Comparison of ENCODE assay signal across 8 cellular contexts in the genomic region with DNA sequence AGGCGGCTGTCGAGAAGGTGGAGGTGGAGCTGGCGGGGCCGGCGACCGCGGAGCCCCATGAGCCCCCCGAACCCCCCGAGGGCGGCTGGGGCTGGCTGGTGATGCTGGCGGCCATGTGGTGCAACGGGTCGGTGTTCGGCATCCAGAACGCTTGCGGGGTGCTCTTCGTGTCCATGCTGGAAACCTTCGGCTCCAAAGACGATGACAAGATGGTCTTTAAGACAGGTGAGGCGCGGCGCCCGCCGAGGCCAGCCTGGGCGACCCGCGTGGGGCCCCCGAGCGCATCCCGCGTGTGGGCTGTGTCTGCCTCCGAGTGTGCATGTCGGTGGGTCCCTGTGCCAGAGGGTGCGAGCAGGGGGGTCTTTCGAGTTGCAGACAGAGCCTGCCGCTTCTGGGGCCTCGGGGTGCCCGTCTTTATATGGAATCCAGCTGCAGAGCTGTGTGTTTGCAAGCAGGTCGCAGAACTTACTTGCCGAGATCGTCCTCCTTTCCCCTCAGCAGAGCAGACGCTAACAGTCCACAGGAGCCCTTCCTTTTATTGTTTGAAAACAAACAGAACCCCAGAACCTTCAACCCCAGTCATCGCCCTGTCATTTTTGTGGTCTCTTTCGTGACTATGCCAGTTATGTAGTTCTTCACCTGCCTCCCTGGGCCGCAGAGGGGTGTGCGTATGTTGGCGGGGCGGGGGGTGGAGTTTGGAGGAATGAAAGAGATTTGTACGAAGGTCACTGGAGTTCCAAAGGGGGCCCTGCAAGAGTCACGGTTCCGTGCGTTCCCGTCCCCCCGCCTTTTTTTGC. TPM values are rescaled to one million over a fixed set of nuclear protein-coding genes. Genes with fewer than 3 reads are reported as not detected.
DNase-seq lines count a peak whose midpoint lies in the region; FAIRE-seq and TF ChIP-seq lines count a peak whose summit lies in the region.

No MANE protein-coding gene starts in this region.

- H3F3A ChIP-seq in DOHH2 (ENCODE audit: control insufficient read depth, insufficient read depth) (no peaks in the 10 kb centered on the region), GM23248 (ENCODE audit: insufficient read depth) (no peaks in the 10 kb centered on the region)

- FAIRE-seq in urothelium cell line (lab: Jason Lieb, UNC) = no peak

- H3K36me3 ChIP-seq in DOHH2 (ENCODE audit: control insufficient read depth, low read length) (no peaks in the 10 kb centered on the region), GM23248 (ENCODE audit: low read depth) (no peaks in the 10 kb centered on the region), esophagus (ENCODE audit: control insufficient read depth in 2 of 2, insufficient read depth in 2 of 2, low read length in 1 of 2) (no peaks in the 10 kb centered on the region), ovary (no peaks in the 10 kb centered on the region)

- in situ Hi-C loops in GM23248 (cut with MboI) (no loop called here), ACHN (cut with HindIII; ENCODE audit: low pct_ligation_motif_present, low pct_unique_long_range_greater_than_20kb, low sequenced_read_pairs) (no loop called here)

- no peak for TF ChIP-seq POLR2A in ovary (IDR thresholded peaks at IDR 0.05)

- peak; percentile 6 for DNase-seq in GM23248
- peak; percentile 69 for DNase-seq in NCI-H2171 treated with DMSO at 0.1 percent for 48 hours (lab: John Stamatoyannopoulos, UW)
- DNase-seq in activated CD8-positive, alpha-beta memory T cell treated with anti-CD3 and anti-CD28 coated beads, Interleukin-2, amount 50 U/mL, for 24 hours (ENCODE audit: extremely low read depth) = peak; percentile 39
- peak; percentile 17 to 43 (median 26) for DNase-seq in ovary
- DNase-seq in urothelium cell line (ENCODE audit: low spot score) = peak; percentile 21
- no peak for DNase-seq in ACHN

- H3K4me2 ChIP-seq in DOHH2 (ENCODE audit: low read length) (peak overlapping the region; percentile 94), GM23248 (ENCODE audit: unreplicated experiment) (peak overlapping the region; percentile 73)

- H4K20me1 ChIP-seq in DOHH2 (ENCODE audit: control insufficient read depth, insufficient read depth, low read depth, low read length) (no peaks in the 10 kb centered on the region), GM23248 (ENCODE audit: insufficient read depth) (no peaks in the 10 kb centered on the region)

- H3K27me3 ChIP-seq in DOHH2 (ENCODE audit: control insufficient read depth, low read length) = peaks cover 40% of the 10 kb centered on the region
- H3K27me3 ChIP-seq in GM23248 (replicated peaks; ENCODE audit: insufficient read depth) = peaks cover 63% of the 10 kb centered on the region
- H3K27me3 ChIP-seq in esophagus (ENCODE audit: control insufficient read depth in 1 of 2, insufficient read depth in 2 of 2, low read length in 2 of 2) = peaks cover 0 to 6% of the 10 kb centered on the region in 2 donors
- H3K27me3 ChIP-seq in ovary = no peaks in the 10 kb centered on the region

- H3K4me1 ChIP-seq in DOHH2 (ENCODE audit: control insufficient read depth, low read length) (peaks cover 19% of the 10 kb centered on the region), GM23248 (ENCODE audit: insufficient read depth) (no peaks in the 10 kb centered on the region), esophagus (ENCODE audit: control insufficient read depth in 2 of 2, insufficient read depth in 2 of 2, low read length in 1 of 2) (no peaks in the 10 kb centered on the region), ovary (ENCODE audit: insufficient read depth) (no peaks in the 10 kb centered on the region)

- 11 to 14% methylated on average over 31 to 38 of the region's 54 CpGs for WGBS in GM23248 (ENCODE audit: low coverage in 1 of 2, low lambda C conversion rate in 2 of 2, missing lambda C conversion rate in 2 of 2), 2 experiments
- 1% methylated on average over 54 of the region's 54 CpGs for WGBS in esophagus, 2 donors
- WGBS in ovary, 3 donors = 1 to 2% (median 1%) methylated on average over 44 to 54 of the region's 54 CpGs

- H3K4me3 ChIP-seq in DOHH2 (ENCODE audit: low read length) (peak overlapping the region; percentile 75), GM23248 (peak overlapping the region; percentile 64), esophagus (ENCODE audit: low read depth in 1 of 2, low read length in 2 of 2) (peak overlapping the region; percentile 48 to 67), ovary (peak overlapping the region; percentile 53)

- H3K9ac ChIP-seq in GM23248 = no peak overlapping the region

- no peaks in the 10 kb centered on the region for H3K9me2 ChIP-seq in DOHH2 (replicated peaks; ENCODE audit: control insufficient read depth, low read length)
- H3K9me2 ChIP-seq in GM23248 (ENCODE audit: insufficient read depth) = no peaks in the 10 kb centered on the region

- H3K79me2 ChIP-seq in DOHH2 (ENCODE audit: control insufficient read depth, low read length) (no peaks in the 10 kb centered on the region), GM23248 (ENCODE audit: insufficient read depth) (no peaks in the 10 kb centered on the region)

- no peaks in the 10 kb centered on the region for H3K9me3 ChIP-seq in DOHH2 (ENCODE audit: control insufficient read depth, insufficient read depth, low read length)
- H3K9me3 ChIP-seq in GM23248 (ENCODE audit: low read depth) = no peaks in the 10 kb centered on the region
- no peaks in the 10 kb centered on the region for H3K9me3 ChIP-seq in esophagus (ENCODE audit: control insufficient read depth in 2 of 2, insufficient read depth in 1 of 2, low read depth in 1 of 2, low read length in 1 of 2)
- H3K9me3 ChIP-seq in ovary = no peaks in the 10 kb centered on the region

- H3K27ac ChIP-seq in DOHH2 (ENCODE audit: low read depth, low read length) (no peak overlapping the region), GM23248 (no peak overlapping the region), esophagus (ENCODE audit: low read depth in 2 of 2, low read length in 1 of 2) (no peak overlapping the region), ovary (peak overlapping the region in 1 of 2 donors; percentile 57)

- peak overlapping the region; percentile 59; the same call in 1 of the 2 replicates for H2AFZ ChIP-seq in GM23248

- no peak for TF ChIP-seq CTCF in DOHH2 (IDR thresholded peaks at IDR 0.05; ENCODE audit: low read depth, low read length, poor library complexity, severe bottlenecking)
- TF ChIP-seq CTCF in ovary (IDR thresholded peaks at IDR 0.05) = no peak

- TF ChIP-seq EP300 in ovary (IDR thresholded peaks at IDR 0.05) = no peak

- intact Hi-C loops in ovary (cut with DNase I) = loop anchor here in 1 of 4 donors (10.0 kb wide), 1 partner anchor 577 kb away; no protein-coding TSS in a partner anchor

RNA-seq across cellular contexts. Expression of a gene that starts 0.8 kb away (rescaled TPM):
- not detected in 2 replicates for total RNA-seq in GM23248 (2014; rRNA removed; shearing (Covaris generic))
- polyA plus RNA-seq in GM23248 (2016; fragmentation: Nextera tagmentation; extraction: Ambion mirVana) (not detected in 2 replicates), esophagus (under 1 TPM; 0.18 to 0.41 TPM), ovary (under 1 TPM; 0.80 to 0.98 TPM)
- 10 to 100 TPM in 1 of 7 donors, 1 to 10 TPM in 6; 3.6 to 10.8 (median 4.6) TPM for total RNA-seq in ovary
